Comparison of ENCODE assay signal across 2 cellular contexts in the genomic region with DNA sequence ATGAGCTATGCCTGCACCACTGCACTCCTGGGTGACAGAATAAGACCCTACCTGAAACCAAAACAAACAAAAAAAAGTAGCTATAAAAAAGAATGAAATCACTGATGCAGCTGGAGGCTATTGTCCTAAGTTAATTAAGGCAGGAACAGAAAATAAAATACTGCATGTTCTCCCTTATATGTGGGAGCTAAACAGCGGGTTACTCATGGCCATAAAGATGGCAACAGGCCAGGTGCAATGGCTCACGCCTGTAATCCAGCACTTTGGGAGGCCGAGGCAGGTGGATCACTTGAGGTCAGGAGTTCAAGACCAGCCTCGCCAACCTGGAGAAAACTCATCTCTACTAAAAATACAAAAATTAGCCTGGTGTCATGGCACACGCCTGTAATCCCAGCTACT.
TF ChIP-seq lines count a peak whose summit lies in the region.

No MANE protein-coding gene starts in this region.

TF ChIP-seq in HCT116, 20 proteins besides CTCF, POLR2A, EP300 and RAD21 (continued from another document):
- TF ChIP-seq, protein P1, sequence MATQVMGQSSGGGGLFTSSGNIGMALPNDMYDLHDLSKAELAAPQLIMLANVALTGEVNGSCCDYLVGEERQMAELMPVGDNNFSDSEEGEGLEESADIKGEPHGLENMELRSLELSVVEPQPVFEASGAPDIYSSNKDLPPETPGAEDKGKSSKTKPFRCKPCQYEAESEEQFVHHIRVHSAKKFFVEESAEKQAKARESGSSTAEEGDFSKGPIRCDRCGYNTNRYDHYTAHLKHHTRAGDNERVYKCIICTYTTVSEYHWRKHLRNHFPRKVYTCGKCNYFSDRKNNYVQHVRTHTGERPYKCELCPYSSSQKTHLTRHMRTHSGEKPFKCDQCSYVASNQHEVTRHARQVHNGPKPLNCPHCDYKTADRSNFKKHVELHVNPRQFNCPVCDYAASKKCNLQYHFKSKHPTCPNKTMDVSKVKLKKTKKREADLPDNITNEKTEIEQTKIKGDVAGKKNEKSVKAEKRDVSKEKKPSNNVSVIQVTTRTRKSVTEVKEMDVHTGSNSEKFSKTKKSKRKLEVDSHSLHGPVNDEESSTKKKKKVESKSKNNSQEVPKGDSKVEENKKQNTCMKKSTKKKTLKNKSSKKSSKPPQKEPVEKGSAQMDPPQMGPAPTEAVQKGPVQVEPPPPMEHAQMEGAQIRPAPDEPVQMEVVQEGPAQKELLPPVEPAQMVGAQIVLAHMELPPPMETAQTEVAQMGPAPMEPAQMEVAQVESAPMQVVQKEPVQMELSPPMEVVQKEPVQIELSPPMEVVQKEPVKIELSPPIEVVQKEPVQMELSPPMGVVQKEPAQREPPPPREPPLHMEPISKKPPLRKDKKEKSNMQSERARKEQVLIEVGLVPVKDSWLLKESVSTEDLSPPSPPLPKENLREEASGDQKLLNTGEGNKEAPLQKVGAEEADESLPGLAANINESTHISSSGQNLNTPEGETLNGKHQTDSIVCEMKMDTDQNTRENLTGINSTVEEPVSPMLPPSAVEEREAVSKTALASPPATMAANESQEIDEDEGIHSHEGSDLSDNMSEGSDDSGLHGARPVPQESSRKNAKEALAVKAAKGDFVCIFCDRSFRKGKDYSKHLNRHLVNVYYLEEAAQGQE (IDR thresholded peaks at IDR 0.05; ENCODE audit: low read depth): no peak
TF ChIP-seq in HCT116: peak in this region for 0.

TF ChIP-seq in HepG2, 621 proteins besides CTCF, POLR2A, EP300 and RAD21:
- TF ChIP-seq, protein P2, sequence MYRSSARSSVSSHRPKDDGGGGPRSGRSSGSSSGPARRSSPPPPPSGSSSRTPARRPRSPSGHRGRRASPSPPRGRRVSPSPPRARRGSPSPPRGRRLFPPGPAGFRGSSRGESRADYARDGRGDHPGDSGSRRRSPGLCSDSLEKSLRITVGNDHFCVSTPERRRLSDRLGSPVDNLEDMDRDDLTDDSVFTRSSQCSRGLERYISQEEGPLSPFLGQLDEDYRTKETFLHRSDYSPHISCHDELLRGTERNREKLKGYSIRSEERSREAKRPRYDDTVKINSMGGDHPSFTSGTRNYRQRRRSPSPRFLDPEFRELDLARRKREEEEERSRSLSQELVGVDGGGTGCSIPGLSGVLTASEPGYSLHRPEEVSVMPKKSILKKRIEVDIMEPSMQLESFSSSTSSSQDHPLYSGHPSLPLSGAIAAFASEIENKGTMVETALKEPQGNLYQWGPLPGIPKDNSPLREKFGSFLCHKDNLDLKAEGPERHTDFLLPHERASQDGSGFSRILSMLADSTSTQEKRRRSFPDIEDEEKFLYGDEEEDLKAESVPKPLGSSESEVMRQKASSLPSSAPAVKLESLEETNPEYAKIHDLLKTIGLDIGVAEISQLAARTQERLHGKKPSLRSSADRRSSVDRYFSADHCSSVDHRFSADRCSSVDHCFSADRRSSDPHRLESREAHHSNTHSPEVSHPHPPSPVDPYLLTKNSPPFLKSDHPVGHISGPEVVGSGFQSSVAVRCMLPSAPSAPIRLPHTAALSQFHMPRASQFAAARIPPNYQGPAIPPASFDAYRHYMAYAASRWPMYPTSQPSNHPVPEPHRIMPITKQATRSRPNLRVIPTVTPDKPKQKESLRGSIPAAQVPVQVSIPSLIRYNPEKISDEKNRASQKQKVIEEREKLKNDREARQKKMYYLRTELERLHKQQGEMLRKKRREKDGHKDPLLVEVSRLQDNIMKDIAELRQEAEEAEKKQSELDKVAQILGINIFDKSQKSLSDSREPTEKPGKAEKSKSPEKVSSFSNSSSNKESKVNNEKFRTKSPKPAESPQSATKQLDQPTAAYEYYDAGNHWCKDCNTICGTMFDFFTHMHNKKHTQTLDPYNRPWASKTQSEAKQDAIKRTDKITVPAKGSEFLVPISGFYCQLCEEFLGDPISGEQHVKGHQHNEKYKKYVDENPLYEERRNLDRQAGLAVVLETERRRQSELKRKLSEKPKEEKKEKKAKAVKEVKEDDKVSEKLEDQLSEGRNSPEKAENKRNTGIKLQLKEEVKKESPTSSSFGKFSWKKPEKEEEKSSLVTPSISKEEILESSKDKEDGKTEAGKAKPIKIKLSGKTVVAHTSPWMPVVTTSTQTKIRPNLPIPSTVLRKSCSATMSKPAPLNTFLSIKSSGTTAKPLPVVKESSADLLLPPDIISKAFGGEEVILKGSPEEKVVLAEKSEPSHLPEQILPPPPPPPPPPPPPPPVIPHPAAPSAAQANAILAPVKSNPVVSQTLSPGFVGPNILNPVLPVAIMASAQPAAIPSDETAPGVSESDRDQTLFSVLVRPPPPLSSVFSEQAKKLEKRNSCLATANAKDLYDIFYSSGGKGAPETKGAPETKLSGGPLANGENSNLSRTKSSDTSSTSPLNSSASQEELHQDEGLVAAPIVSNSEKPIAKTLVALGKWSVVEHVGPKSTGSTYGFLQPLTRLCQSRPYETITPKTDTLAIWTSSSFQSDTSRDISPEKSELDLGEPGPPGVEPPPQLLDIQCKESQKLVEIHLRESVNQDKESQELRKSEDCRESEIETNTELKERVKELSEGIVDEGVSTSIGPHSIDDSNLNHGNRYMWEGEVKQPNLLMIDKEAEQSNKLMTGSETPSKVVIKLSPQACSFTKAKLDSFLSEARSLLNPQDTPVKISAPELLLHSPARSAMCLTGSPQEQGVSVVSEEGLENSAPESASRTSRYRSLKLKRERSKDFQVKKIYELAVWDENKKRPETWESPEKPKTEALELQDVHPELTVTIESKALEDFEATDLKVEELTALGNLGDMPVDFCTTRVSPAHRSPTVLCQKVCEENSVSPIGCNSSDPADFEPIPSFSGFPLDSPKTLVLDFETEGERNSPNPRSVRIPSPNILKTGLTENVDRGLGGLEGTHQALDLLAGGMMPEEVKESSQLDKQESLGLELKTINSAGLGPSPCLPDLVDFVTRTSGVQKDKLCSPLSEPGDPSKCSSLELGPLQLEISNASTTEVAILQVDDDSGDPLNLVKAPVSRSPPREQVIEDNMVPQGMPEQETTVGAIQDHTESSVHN (CRISPR knock-in tag; IDR thresholded peaks at IDR 0.05): no peak
- TF ChIP-seq, protein P3, sequence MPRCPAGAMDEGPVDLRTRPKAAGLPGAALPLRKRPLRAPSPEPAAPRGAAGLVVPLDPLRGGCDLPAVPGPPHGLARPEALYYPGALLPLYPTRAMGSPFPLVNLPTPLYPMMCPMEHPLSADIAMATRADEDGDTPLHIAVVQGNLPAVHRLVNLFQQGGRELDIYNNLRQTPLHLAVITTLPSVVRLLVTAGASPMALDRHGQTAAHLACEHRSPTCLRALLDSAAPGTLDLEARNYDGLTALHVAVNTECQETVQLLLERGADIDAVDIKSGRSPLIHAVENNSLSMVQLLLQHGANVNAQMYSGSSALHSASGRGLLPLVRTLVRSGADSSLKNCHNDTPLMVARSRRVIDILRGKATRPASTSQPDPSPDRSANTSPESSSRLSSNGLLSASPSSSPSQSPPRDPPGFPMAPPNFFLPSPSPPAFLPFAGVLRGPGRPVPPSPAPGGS (CRISPR knock-in tag; IDR thresholded peaks at IDR 0.05): 0 out of 2 replicates have a peak, but pooled peaks have one; percentile 25
